9 cellular contexts compared by ENCODE assay signal in the genomic region with DNA sequence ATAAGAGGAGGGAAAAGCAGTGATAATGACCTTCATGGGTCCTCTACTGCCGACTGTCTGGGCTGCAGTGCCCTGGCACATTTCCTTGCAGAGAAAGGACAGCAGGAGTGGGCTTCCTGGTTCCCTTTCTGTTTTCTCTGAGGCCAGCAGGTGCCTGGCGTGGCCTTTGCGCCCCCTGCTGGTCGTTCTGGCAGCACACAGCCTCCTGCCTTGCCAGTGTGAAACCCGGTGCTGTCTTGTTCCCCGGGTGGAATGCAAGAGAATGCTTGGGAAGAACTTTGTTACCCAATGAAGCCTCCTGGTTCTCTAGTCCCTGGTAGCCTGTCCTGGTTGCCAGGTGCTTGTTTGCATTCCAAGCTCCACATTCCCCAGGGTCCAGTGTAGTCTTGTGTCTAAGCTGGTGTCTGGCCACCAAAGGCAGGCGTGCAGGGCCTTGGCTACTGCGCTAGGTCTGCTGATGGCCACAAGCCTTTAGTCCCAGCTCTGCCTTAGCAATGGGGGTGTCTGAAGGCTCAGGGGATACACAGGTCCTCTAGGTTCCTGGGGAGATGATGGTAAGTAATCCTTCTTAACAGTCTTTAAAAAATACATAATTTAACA.
DNase-seq lines count a peak whose midpoint lies in the region; ATAC-seq and TF ChIP-seq lines count a peak whose summit lies in the region.
"Had no signal": no experiment of that assay in that cellular context is flagged by ENCODE, and none has a peak within 500 bp of the region (broad histone marks: within the 10 kb centered on the region; RNA-seq: fewer than 3 reads in every experiment).

No MANE protein-coding gene starts in this region.

- H3K9me3 ChIP-seq in NT2/D1 (ENCODE audit: insufficient read depth, low read length) (no peaks in the 10 kb centered on the region), neuronal stem cell (replicated peaks in 1 of 2; ENCODE audit: control insufficient read depth in 2 of 2, insufficient read depth in 1 of 2, low read depth in 1 of 2, low read length in 2 of 2) (no peaks in the 10 kb centered on the region)

- H2BK12ac ChIP-seq in neuronal stem cell (ENCODE audit: low read length): no peak overlapping the region

- no peak overlapping the region for H3K4me2 ChIP-seq in neuronal stem cell (ENCODE audit: insufficient read depth, low read length, poor library complexity, severe bottlenecking)

- H2BK15ac ChIP-seq in neuronal stem cell (ENCODE audit: low read length): no peak overlapping the region

- H2AK5ac ChIP-seq in neuronal stem cell (ENCODE audit: low read depth, low read length): no peak overlapping the region

- ATAC-seq in GM18867 (IDR thresholded peaks at IDR 0.05; ENCODE audit: unreplicated experiment) (peak; percentile 98), HG03280 (IDR thresholded peaks at IDR 0.05; ENCODE audit: unreplicated experiment) (peak; percentile 92)

- H3K9ac ChIP-seq in NT2/D1 (ENCODE audit: insufficient read length, low read depth): no peak overlapping the region
- no peak overlapping the region for H3K9ac ChIP-seq in neuronal stem cell (ENCODE audit: low read depth, low read length, poor library complexity)

- H3K36me3 ChIP-seq in NT2/D1 (ENCODE audit: insufficient read depth, insufficient read length, low read length) (no peaks in the 10 kb centered on the region), neuronal stem cell (replicated peaks in 1 of 2; ENCODE audit: control insufficient read depth in 2 of 2, insufficient read depth in 2 of 2, low read length in 2 of 2) (no peaks in the 10 kb centered on the region)

- H4K8ac ChIP-seq in neuronal stem cell (ENCODE audit: low read depth, low read length): no peak overlapping the region

- no peak overlapping the region for H3K4ac ChIP-seq in neuronal stem cell (ENCODE audit: low read length)

- peak overlapping the region; percentile 36 for H2AFZ ChIP-seq in neuronal stem cell (ENCODE audit: low read length)

- WGBS in neuronal stem cell (ENCODE audit: extremely low coverage in 2 of 2, insufficient read length in 2 of 2, insufficient replicate concordance in 1 of 2), 2 donors: no CpG with 5 or more reads among the region's 8 CpGs

- no peak overlapping the region for H3K4me3 ChIP-seq in AG10803 (ENCODE audit: low read length)
- H3K4me3 ChIP-seq in NT2/D1 (ENCODE audit: insufficient read length, low read depth): no peak overlapping the region
- H3K4me3 ChIP-seq in fibroblast of mammary gland (ENCODE audit: control insufficient read depth, low read depth, low read length): no peak overlapping the region
- no peak overlapping the region for H3K4me3 ChIP-seq in neuronal stem cell (ENCODE audit: low read length in 2 of 2)
- H3K4me3 ChIP-seq: skin epidermis had no signal

- TF ChIP-seq CTCF in AG10803 (conservative IDR thresholded peaks at IDR 0.05; ENCODE audit: low read length): peak; percentile 70
- peak; percentile 61 for TF ChIP-seq CTCF in fibroblast of mammary gland (conservative IDR thresholded peaks at IDR 0.05; ENCODE audit: control insufficient read depth, insufficient read depth, low read depth, low read length)

- H3K23ac ChIP-seq in neuronal stem cell (ENCODE audit: low read depth, low read length, poor library complexity): no peak overlapping the region

- H3K27ac ChIP-seq in neuronal stem cell (replicated peaks; ENCODE audit: low read length): no peak overlapping the region
- H3K27ac ChIP-seq: skin epidermis had no signal

- no peak overlapping the region for H3K18ac ChIP-seq in neuronal stem cell (ENCODE audit: low read length)

- peak; percentile 28 for DNase-seq in AG10803 (ENCODE audit: low read depth)
- DNase-seq in NT2/D1 (ENCODE audit: low read depth, low spot score): peak; percentile 69
- peak; percentile 49 for DNase-seq in activated T-cell treated with anti-CD3 and anti-CD28 coated beads for 24 hours (ENCODE audit: low read depth)
- peak; percentile 24 for DNase-seq in fibroblast of mammary gland (ENCODE audit: low read depth)
- DNase-seq in neuronal stem cell (ENCODE audit: low spot score): peak; percentile 73
- DNase-seq in superior temporal gyrus (ENCODE audit: extremely low spot score): peak; percentile 80

- H3K4me1 ChIP-seq in NT2/D1 (ENCODE audit: insufficient read depth, insufficient read length) (no peaks in the 10 kb centered on the region), neuronal stem cell (ENCODE audit: control insufficient read depth in 2 of 2, insufficient read depth in 1 of 2, low read depth in 1 of 2, low read length in 2 of 2) (no peaks in the 10 kb centered on the region)

- H2BK120ac ChIP-seq in neuronal stem cell (ENCODE audit: low read depth, low read length): no peak overlapping the region

- no peak overlapping the region for H2BK5ac ChIP-seq in neuronal stem cell (ENCODE audit: low read length)

- H4K91ac ChIP-seq in neuronal stem cell (ENCODE audit: low read depth, low read length, poor library complexity): no peak overlapping the region

- H3K79me1 ChIP-seq in neuronal stem cell (ENCODE audit: low read depth, low read length): no peaks in the 10 kb centered on the region

- no peak overlapping the region for H3K14ac ChIP-seq in neuronal stem cell (ENCODE audit: low read length)

- H3K27me3 ChIP-seq in NT2/D1 (ENCODE audit: insufficient read depth, insufficient read length) (no peaks in the 10 kb centered on the region), neuronal stem cell (ENCODE audit: control insufficient read depth in 3 of 3, insufficient read depth in 3 of 3, low read depth in 1 of 3, low read length in 3 of 3) (no peaks in the 10 kb centered on the region)

Comparison
In these comparisons a context has a peak if more than half of its experiments do, and no peak if none do; other contexts are left out.
1. DNase-seq: peak in every context shown above with its lines; median percentile 80 in superior temporal gyrus; 73 in neuronal stem cell; 69 in NT2/D1; 49 in activated T-cell treated with anti-CD3 and anti-CD28 coated beads for 24 hours; 28 in AG10803; 24 in fibroblast of mammary gland.